Comparison of ENCODE assay signal across 9 cellular contexts in the genomic region with DNA sequence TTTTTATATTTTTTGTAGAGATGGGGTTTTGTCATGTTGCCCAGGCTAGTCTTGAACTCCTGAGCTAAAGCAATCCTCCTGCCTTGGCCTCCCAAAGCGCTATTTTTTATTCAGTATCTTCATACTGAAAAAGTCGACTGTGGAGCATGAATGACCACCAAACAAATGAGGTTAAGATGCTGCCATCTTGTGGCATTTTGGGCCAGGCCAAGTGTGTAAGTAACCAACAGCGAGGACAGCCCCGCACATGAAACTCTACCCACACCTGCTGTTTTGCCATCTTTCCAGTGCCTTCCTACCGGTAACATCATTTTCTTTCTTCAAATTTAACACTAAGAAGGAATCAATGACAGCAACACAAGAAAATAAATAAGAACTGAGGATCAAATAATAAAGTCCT. TPM values are rescaled to one million over a fixed set of nuclear protein-coding genes. Genes with fewer than 3 reads are reported as not detected.
DNase-seq lines count a peak whose midpoint lies in the region; ATAC-seq and TF ChIP-seq lines count a peak whose summit lies in the region.
"Had no signal": no experiment of that assay in that cellular context is flagged by ENCODE, and none has a peak within 500 bp of the region (broad histone marks: within the 10 kb centered on the region; RNA-seq: fewer than 3 reads in every experiment).

No MANE protein-coding gene starts in this region.

- no TSS peak for BruUV-seq in IMR-90 (replicated peaks; lab: Mats Ljungman, UMichigan)

- no peak overlapping the region for H3K18ac ChIP-seq in IMR-90 (ENCODE audit: low read depth, low read length)

- no peak overlapping the region for H2BK5ac ChIP-seq in IMR-90 (ENCODE audit: low read depth, low read length, poor library complexity, severe bottlenecking)

- peaks cover 7% of the 10 kb centered on the region for H3K9me1 ChIP-seq in IMR-90 (ENCODE audit: insufficient read depth, low read length)

- H3K4ac ChIP-seq in IMR-90 (ENCODE audit: low read depth, low read length) = no peak overlapping the region

- POLR2A ChIA-PET in IMR-90 (lab: Charles Lee; ENCODE audit: unreplicated experiment) = no interaction called here

- H3K4me1 ChIP-seq in DND-41 (ENCODE audit: insufficient read depth, low read length) (no peaks in the 10 kb centered on the region), IMR-90 (ENCODE audit: control insufficient read depth, insufficient read depth, low read length) (peaks cover 13% of the 10 kb centered on the region), SJCRH30 (no peaks in the 10 kb centered on the region)

- dilution Hi-C loops in IMR-90 (cut with HindIII; ENCODE audit: low sequenced_read_pairs, unreplicated experiment) = no loop called here

- no peak overlapping the region for H2BK120ac ChIP-seq in IMR-90 (ENCODE audit: low read depth, low read length)

- no peak for DNase-seq in DND-41
- DNase-seq in IMR-90 = peak; percentile 9
- peak; percentile 41 to 60 for DNase-seq in SJCRH30
- DNase-seq in iPS-NIHi7 (ENCODE audit: extremely low spot score) = peak; percentile 63
- no peak for DNase-seq in activated CD4-positive, alpha-beta T cell treated with anti-CD3 and anti-CD28 coated beads, Interleukin-2, amount 50 U/mL, for 4 hours

- H3K79me2 ChIP-seq in DND-41 (ENCODE audit: insufficient read depth, low read length) = no peaks in the 10 kb centered on the region

- no peaks in the 10 kb centered on the region for H3K79me1 ChIP-seq in IMR-90 (ENCODE audit: low read depth in 1 of 2, low read length in 2 of 2)

- no peak overlapping the region for H4K8ac ChIP-seq in IMR-90 (ENCODE audit: low read depth in 2 of 2, low read length in 2 of 2)

- H3K27me3 ChIP-seq in DND-41 (ENCODE audit: insufficient read depth, low read length, poor library complexity) (no peaks in the 10 kb centered on the region), IMR-90 (ENCODE audit: control insufficient read depth, insufficient read depth, low read length) (no peaks in the 10 kb centered on the region), SJCRH30 (no peaks in the 10 kb centered on the region)

- H3K14ac ChIP-seq in IMR-90 (replicated peaks; ENCODE audit: low read depth, low read length) = no peak overlapping the region; the same call in 1 of the 2 replicates

- WGBS in IMR-90 (ENCODE audit: extremely low coverage in 2 of 2, insufficient read length in 1 of 2), 2 experiments = 27% methylated on average over 2 of the region's 5 CpGs; no CpG with 5 or more reads in 1 of the 2 experiments

- no peak overlapping the region for H3K56ac ChIP-seq in IMR-90 (ENCODE audit: extremely low read depth, insufficient read depth, low read length)

- in situ Hi-C loops in IMR-90 (cut with MboI; ENCODE audit: low sequenced_read_pairs) = no loop called here

- intact Hi-C loops in IMR-90 (cut with micrococcal nuclease) = no loop called here

- no peaks in the 10 kb centered on the region for H4K20me1 ChIP-seq in DND-41 (ENCODE audit: insufficient read depth, low read length)
- no peaks in the 10 kb centered on the region for H4K20me1 ChIP-seq in IMR-90 (ENCODE audit: insufficient read depth, low read length)

- H3K23ac ChIP-seq in IMR-90 (ENCODE audit: low read depth, low read length) = no peak overlapping the region

- H2BK20ac ChIP-seq in IMR-90 (ENCODE audit: low read depth, low read length) = peak overlapping the region; percentile 29; the same call in 1 of the 2 replicates

- no peak overlapping the region for H4K5ac ChIP-seq in IMR-90 (ENCODE audit: low read depth, low read length)

- H2AFZ ChIP-seq in DND-41 (ENCODE audit: low read depth, low read length) = no peak overlapping the region
- no peak overlapping the region for H2AFZ ChIP-seq in IMR-90 (replicated peaks; ENCODE audit: low read length, poor library complexity)

- TF ChIP-seq CTCF in DND-41 (IDR thresholded peaks at IDR 0.05; ENCODE audit: borderline replicate concordance, extremely low read depth, low read length, poor library complexity, severe bottlenecking) = peak; percentile 54
- no peak; the same call in 1 of the 2 replicates for TF ChIP-seq CTCF in IMR-90 (conservative IDR thresholded peaks at IDR 0.05; ENCODE audit: low read depth, low read length)

- no peak overlapping the region for H3K9ac ChIP-seq in DND-41 (ENCODE audit: low read depth, low read length)
- H3K9ac ChIP-seq in IMR-90 (ENCODE audit: low read depth, low read length) = no peak overlapping the region

- no peak overlapping the region for H2AK5ac ChIP-seq in IMR-90 (ENCODE audit: low read depth, low read length)

- H3K4me3 ChIP-seq in DND-41 (ENCODE audit: low read depth in 1 of 2, low read length in 2 of 2) (no peak overlapping the region), IMR-90 (ENCODE audit: insufficient read depth, low read depth, low read length) (no peak overlapping the region), SJCRH30 (no peak overlapping the region)
- H3K4me3 ChIP-seq: skin epidermis had no signal

- peak; percentile 24; the same call in 1 of the 2 replicates for TF ChIP-seq RAD21 in IMR-90 (IDR thresholded peaks at IDR 0.05; ENCODE audit: low read length)

- H3K4me2 ChIP-seq in DND-41 (ENCODE audit: insufficient read depth, low read length) (no peak overlapping the region), IMR-90 (ENCODE audit: low read depth, low read length) (no peak overlapping the region)

- no peak overlapping the region for H4K91ac ChIP-seq in IMR-90 (ENCODE audit: insufficient read depth, low read depth, low read length)

- CTCF ChIA-PET in IMR-90 (lab: Yijun Ruan, JAX) = no interaction called here

- H3K36me3 ChIP-seq in DND-41 (ENCODE audit: insufficient read depth, low read length) (0 out of 2 replicates have a peak, but pooled peaks cover 2% of the 10 kb centered on the region), IMR-90 (ENCODE audit: control insufficient read depth, insufficient read depth, low read length) (no peaks in the 10 kb centered on the region), SJCRH30 (no peaks in the 10 kb centered on the region)

- peak; percentile 35; the same call in 1 of the 3 replicates for ATAC-seq in DND-41 (ENCODE audit: insufficient read depth, low read depth)
- ATAC-seq in IMR-90 (ENCODE audit: low read depth) = no peak
- no peak for ATAC-seq in GM19328 (IDR thresholded peaks at IDR 0.05; ENCODE audit: unreplicated experiment)
- ATAC-seq in GM21786 (IDR thresholded peaks at IDR 0.05; ENCODE audit: unreplicated experiment) = no peak
- no peak for ATAC-seq in GM19452 (IDR thresholded peaks at IDR 0.05; ENCODE audit: unreplicated experiment)

- H3K27ac ChIP-seq in DND-41 (ENCODE audit: low read length) = no peak overlapping the region
- H3K27ac ChIP-seq in IMR-90 (ENCODE audit: insufficient read depth, low read length) = no peak overlapping the region
- H3K27ac ChIP-seq in SJCRH30 = no peak overlapping the region
- H3K27ac ChIP-seq: skin epidermis had no signal

- H2AK9ac ChIP-seq in IMR-90 (replicated peaks; ENCODE audit: low read depth, low read length, poor library complexity) = no peak overlapping the region

- TF ChIP-seq POLR2A in IMR-90 (IDR thresholded peaks at IDR 0.05; ENCODE audit: low read depth, low read length) = no peak

- no peak overlapping the region for H2BK15ac ChIP-seq in IMR-90 (ENCODE audit: low read depth, low read length)

- H3K9me3 ChIP-seq in DND-41 (ENCODE audit: insufficient read depth, low read length, severe bottlenecking) = no peaks in the 10 kb centered on the region
- H3K9me3 ChIP-seq in IMR-90 (ENCODE audit: control insufficient read depth, insufficient read depth, low read length) = peaks cover 2% of the 10 kb centered on the region
- no peaks in the 10 kb centered on the region for H3K9me3 ChIP-seq in SJCRH30 (replicated peaks)

TF ChIP-seq in IMR-90, 13 proteins besides CTCF, POLR2A, EP300 and RAD21:
- TF ChIP-seq MAFK (IDR thresholded peaks at IDR 0.05; ENCODE audit: low read depth, low read length) (no peak), FOS (IDR thresholded peaks at IDR 0.05; ENCODE audit: low read depth, low read length) (no peak), MXI1 (IDR thresholded peaks at IDR 0.05; ENCODE audit: borderline replicate concordance, low read depth, low read length) (no peak), SMC3 (IDR thresholded peaks at IDR 0.05; ENCODE audit: low read depth, low read length) (no peak), BHLHE40 (IDR thresholded peaks at IDR 0.05; ENCODE audit: low read depth, low read length) (no peak), USF2 (IDR thresholded peaks at IDR 0.05; ENCODE audit: low read depth, low read length) (no peak), CEBPB (IDR thresholded peaks at IDR 0.05; ENCODE audit: low read depth, low read length) (no peak), MAZ (IDR thresholded peaks at IDR 0.05; ENCODE audit: borderline replicate concordance, low read depth, low read length) (no peak), RFX5 (IDR thresholded peaks at IDR 0.05; ENCODE audit: low read depth, low read length) (no peak), CHD1 (IDR thresholded peaks at IDR 0.05; ENCODE audit: low read depth, low read length) (no peak), RCOR1 (IDR thresholded peaks at IDR 0.05; ENCODE audit: insufficient replicate concordance, low read length) (no peak), NFE2L2 (IDR thresholded peaks at IDR 0.05; ENCODE audit: low read depth, low read length) (no peak)
- TF ChIP-seq, protein P1, sequence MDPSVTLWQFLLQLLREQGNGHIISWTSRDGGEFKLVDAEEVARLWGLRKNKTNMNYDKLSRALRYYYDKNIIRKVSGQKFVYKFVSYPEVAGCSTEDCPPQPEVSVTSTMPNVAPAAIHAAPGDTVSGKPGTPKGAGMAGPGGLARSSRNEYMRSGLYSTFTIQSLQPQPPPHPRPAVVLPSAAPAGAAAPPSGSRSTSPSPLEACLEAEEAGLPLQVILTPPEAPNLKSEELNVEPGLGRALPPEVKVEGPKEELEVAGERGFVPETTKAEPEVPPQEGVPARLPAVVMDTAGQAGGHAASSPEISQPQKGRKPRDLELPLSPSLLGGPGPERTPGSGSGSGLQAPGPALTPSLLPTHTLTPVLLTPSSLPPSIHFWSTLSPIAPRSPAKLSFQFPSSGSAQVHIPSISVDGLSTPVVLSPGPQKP (IDR thresholded peaks at IDR 0.05; ENCODE audit: borderline replicate concordance, low read depth, low read length) = no peak

RNA-seq across cellular contexts. Expression of gene AQP11, which starts 32.2 kb away (rescaled TPM):
- total RNA-seq in IMR-90 (2012; rRNA removed) = 1.1 and 1.4 TPM in 2 replicates
- polyA plus RNA-seq in IMR-90 (2012; rRNA removed) = 1.1 and 1.5 TPM in 2 replicates
- polyA plus RNA-seq in IMR-90 (2012; cell fraction: cytosol; rRNA removed) = 0.86 and 2.2 TPM in 2 replicates
- 1.0 and 3.2 TPM in 2 replicates for polyA plus RNA-seq in IMR-90 (2012; cell fraction: nucleus; rRNA removed; ENCODE audit: low replicate concordance)
- 0.99 and 1.5 TPM in 2 replicates for total RNA-seq in SJCRH30 (2014; rRNA removed; shearing (Covaris generic))

Comparison
In these comparisons a context has a peak if more than half of its experiments do, and no peak if none do; other contexts are left out.
1. DNase-seq: peak in IMR-90 (single experiment), SJCRH30 (2 of 2) and iPS-NIHi7 (single experiment); none in DND-41 (single experiment) and activated CD4-positive, alpha-beta T cell treated with anti-CD3 and anti-CD28 coated beads, Interleukin-2, amount 50 U/mL, for 4 hours (0 of 2).